Comparison of ENCODE assay signal across 9 cellular contexts in genomic region chr17:10772425-10773380, GRCh38. TPM values are rescaled to one million over a fixed set of nuclear protein-coding genes. Genes with fewer than 3 reads are reported as not detected.
DNase-seq lines count a peak whose midpoint lies in the region; ATAC-seq, FAIRE-seq and TF ChIP-seq lines count a peak whose summit lies in the region.
"Had no signal": no experiment of that assay in that cellular context is flagged by ENCODE, and none has a peak within 500 bp of the region (broad histone marks: within the 10 kb centered on the region; RNA-seq: fewer than 3 reads in every experiment).

No MANE protein-coding gene starts in this region.

- no peak overlapping the region for H3K4me2 ChIP-seq in HCT116 (ENCODE audit: low read length)
- H3K4me2 ChIP-seq in SU-DHL-6 (ENCODE audit: low read depth, low read length, poor library complexity, severe bottlenecking) = no peak overlapping the region

- POLR2A ChIA-PET in HCT116 (lab: Charles Lee) = no interaction called here

- no peak overlapping the region for H3K27ac Mint-ChIP-seq in endothelial cell (ENCODE audit: unreplicated experiment)

- H3K4me3 ChIP-seq in HCT116 (replicated peaks in 1 of 2; ENCODE audit: low read depth in 1 of 2, low read length in 2 of 2) (no peak overlapping the region), SU-DHL-6 (ENCODE audit: insufficient read depth, low read length, poor library complexity, severe bottlenecking) (no peak overlapping the region), psoas muscle (no peak overlapping the region)
- H3K4me3 ChIP-seq: HAP-1 had no signal

- H3K9me2 ChIP-seq in HCT116 (ENCODE audit: insufficient read depth) (no peaks in the 10 kb centered on the region), SU-DHL-6 (replicated peaks; ENCODE audit: insufficient read depth, low read length) (no peaks in the 10 kb centered on the region)

- H3F3A ChIP-seq in SU-DHL-6 (ENCODE audit: insufficient read depth) = no peaks in the 10 kb centered on the region

- DNase-seq in AML-193 (lab: John Stamatoyannopoulos, UW) (peak; percentile 21 to 28), HCT116 (ENCODE audit: low read depth, low spot score) (peak; percentile 26), endothelial cell (ENCODE audit: low spot score) (peak; percentile 47), psoas muscle (no peak), frontal cortex (ENCODE audit: low spot score in 2 of 2) (no peak)

- H3K9ac ChIP-seq in HCT116 (ENCODE audit: low read length) (no peak overlapping the region), SU-DHL-6 (ENCODE audit: low read length) (no peak overlapping the region)

- no TSS peak for BruUV-seq in HCT116 (replicated peaks; lab: Mats Ljungman, UMichigan)

- H4K20me1 ChIP-seq in HCT116 (ENCODE audit: insufficient read depth) (no peaks in the 10 kb centered on the region), SU-DHL-6 (ENCODE audit: low read depth, low read length) (no peaks in the 10 kb centered on the region)

- TF ChIP-seq CTCF in HCT116 (IDR thresholded peaks at IDR 0.05 in 2 of 3, conservative IDR thresholded peaks at IDR 0.05 in 1 of 3; ENCODE audit: borderline replicate concordance in 1 of 3, insufficient read depth in 1 of 3, low read depth in 2 of 3, low read length in 2 of 3) (peak; percentile 26 to 98 (median 93); a peak in 5 of 6 replicates), SU-DHL-6 (IDR thresholded peaks at IDR 0.05; ENCODE audit: insufficient read depth, low read length, poor library complexity, severe bottlenecking) (peak; percentile 75), endothelial cell (IDR thresholded peaks at IDR 0.05; ENCODE audit: unreplicated experiment) (peak; percentile 98), psoas muscle (IDR thresholded peaks at IDR 0.05) (peak; percentile 50)

- H3K4me1 Mint-ChIP-seq in endothelial cell (ENCODE audit: unreplicated experiment) = no peaks in the 10 kb centered on the region

- intact Hi-C loops in HCT116 (cut with micrococcal nuclease) (loop anchor here (2.0 kb wide), 1 partner anchor 72 kb away; no protein-coding TSS in a partner anchor), psoas muscle (cut with DNase I) (no loop called here)

- peak; percentile 54 for TF ChIP-seq RAD21 in HCT116 (IDR thresholded peaks at IDR 0.05; ENCODE audit: low read depth)

- H3K27me3 Mint-ChIP-seq in endothelial cell (ENCODE audit: unreplicated experiment) = peaks cover 3% of the 10 kb centered on the region

- FAIRE-seq in frontal cortex (lab: Jason Lieb, UNC) = no peak

- H3K79me2 ChIP-seq in HCT116 (ENCODE audit: insufficient read depth, low read length) (no peaks in the 10 kb centered on the region), SU-DHL-6 (ENCODE audit: insufficient read depth, low read length) (no peaks in the 10 kb centered on the region)

- CTCF ChIA-PET in HCT116 (lab: Charles Lee) = interaction anchor here (0.7 to 1.6 kb wide), 3 partner anchors 9 to 72 kb away, joined by 3 to 5 read pairs (median 3); no protein-coding TSS in a partner anchor

- 42 to 48% (median 43%) methylated on average over 9 of the region's 9 CpGs for WGBS in psoas muscle, 3 donors

- H3K36me3 ChIP-seq in HCT116 (ENCODE audit: control insufficient read depth in 1 of 2, insufficient read depth in 2 of 2, low read length in 2 of 2) (no peaks in the 10 kb centered on the region), SU-DHL-6 (ENCODE audit: low read length) (no peaks in the 10 kb centered on the region), psoas muscle (ENCODE audit: insufficient read depth in 1 of 2, low read depth in 1 of 2) (no peaks in the 10 kb centered on the region)
- H3K36me3 ChIP-seq: HAP-1 had no signal

- no peak overlapping the region for H3K4me3 Mint-ChIP-seq in endothelial cell (ENCODE audit: unreplicated experiment)

- no peak overlapping the region for H3K27ac ChIP-seq in HCT116 (ENCODE audit: low read depth, low read length)
- no peak overlapping the region for H3K27ac ChIP-seq in SU-DHL-6 (ENCODE audit: low read depth, low read length)
- no peak overlapping the region for H3K27ac ChIP-seq in psoas muscle

- H3K4me1 ChIP-seq in HCT116 (ENCODE audit: control insufficient read depth in 1 of 2, insufficient read depth in 2 of 2, low read length in 2 of 2) (no peaks in the 10 kb centered on the region), psoas muscle (no peaks in the 10 kb centered on the region)
- H3K4me1 ChIP-seq: HAP-1 had no signal

- H2AFZ ChIP-seq in HCT116 (ENCODE audit: low read depth, low read length, poor library complexity, severe bottlenecking) = no peak overlapping the region
- no peak overlapping the region for H2AFZ ChIP-seq in SU-DHL-6 (ENCODE audit: low read depth, low read length, severe bottlenecking)

- H3K9me3 ChIP-seq in HCT116 (ENCODE audit: control insufficient read depth in 1 of 2, insufficient read depth in 1 of 2, low read depth in 1 of 2, low read length in 2 of 2) (peaks cover 0 to 4% of the 10 kb centered on the region in 2 experiments; a peak in 2 of 4 replicates), SU-DHL-6 (ENCODE audit: insufficient read depth, low read length) (no peaks in the 10 kb centered on the region), psoas muscle (no peaks in the 10 kb centered on the region)

- ATAC-seq in HCT116 = peak; percentile 47
- no peak for ATAC-seq in psoas muscle
- ATAC-seq in GM19035 (IDR thresholded peaks at IDR 0.05; ENCODE audit: unreplicated experiment) = no peak
- no peak for ATAC-seq in HG02763 (IDR thresholded peaks at IDR 0.05; ENCODE audit: unreplicated experiment)

- H3K36me3 Mint-ChIP-seq in endothelial cell (ENCODE audit: low read depth, unreplicated experiment) = no peaks in the 10 kb centered on the region

- H3K9me3 Mint-ChIP-seq in endothelial cell (ENCODE audit: unreplicated experiment) = no peaks in the 10 kb centered on the region

- RAD21 ChIA-PET in HCT116 (lab: Charles Lee; ENCODE audit: low non-redundant PET in 1 of 2, low total read pairs in 2 of 2, uncharacterized antibody in 2 of 2, unreplicated experiment in 2 of 2) = interaction anchor here in 1 of 2 experiments (1.2 kb wide), 1 partner anchor 73 kb away, joined by 3 read pairs; no protein-coding TSS in a partner anchor

- no peak for TF ChIP-seq POLR2A in HCT116 (IDR thresholded peaks at IDR 0.05; ENCODE audit: borderline replicate concordance, extremely low read depth, insufficient read depth, insufficient read length)

- H3K27me3 ChIP-seq in HCT116 (ENCODE audit: insufficient read depth, low read length) (no peaks in the 10 kb centered on the region), SU-DHL-6 (ENCODE audit: low read length) (no peaks in the 10 kb centered on the region), psoas muscle (ENCODE audit: insufficient read depth in 3 of 3, low read length in 2 of 3) (no peaks in the 10 kb centered on the region)

TF ChIP-seq in HCT116, 20 proteins besides CTCF, POLR2A, EP300 and RAD21:
- TF ChIP-seq ELF1 (IDR thresholded peaks at IDR 0.05; ENCODE audit: borderline replicate concordance, low read depth) = no peak
- TF ChIP-seq, protein P1, sequence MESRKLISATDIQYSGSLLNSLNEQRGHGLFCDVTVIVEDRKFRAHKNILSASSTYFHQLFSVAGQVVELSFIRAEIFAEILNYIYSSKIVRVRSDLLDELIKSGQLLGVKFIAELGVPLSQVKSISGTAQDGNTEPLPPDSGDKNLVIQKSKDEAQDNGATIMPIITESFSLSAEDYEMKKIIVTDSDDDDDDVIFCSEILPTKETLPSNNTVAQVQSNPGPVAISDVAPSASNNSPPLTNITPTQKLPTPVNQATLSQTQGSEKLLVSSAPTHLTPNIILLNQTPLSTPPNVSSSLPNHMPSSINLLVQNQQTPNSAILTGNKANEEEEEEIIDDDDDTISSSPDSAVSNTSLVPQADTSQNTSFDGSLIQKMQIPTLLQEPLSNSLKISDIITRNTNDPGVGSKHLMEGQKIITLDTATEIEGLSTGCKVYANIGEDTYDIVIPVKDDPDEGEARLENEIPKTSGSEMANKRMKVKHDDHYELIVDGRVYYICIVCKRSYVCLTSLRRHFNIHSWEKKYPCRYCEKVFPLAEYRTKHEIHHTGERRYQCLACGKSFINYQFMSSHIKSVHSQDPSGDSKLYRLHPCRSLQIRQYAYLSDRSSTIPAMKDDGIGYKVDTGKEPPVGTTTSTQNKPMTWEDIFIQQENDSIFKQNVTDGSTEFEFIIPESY (IDR thresholded peaks at IDR 0.05; ENCODE audit: extremely low read depth, insufficient replicate concordance, low read length) = no peak
- TF ChIP-seq, protein P2, sequence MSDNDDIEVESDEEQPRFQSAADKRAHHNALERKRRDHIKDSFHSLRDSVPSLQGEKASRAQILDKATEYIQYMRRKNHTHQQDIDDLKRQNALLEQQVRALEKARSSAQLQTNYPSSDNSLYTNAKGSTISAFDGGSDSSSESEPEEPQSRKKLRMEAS (IDR thresholded peaks at IDR 0.05) = no peak

RNA-seq across cellular contexts. Expression of gene TMEM238L, which starts 31.2 kb away (rescaled TPM):
- not detected for total RNA-seq in HCT116 (2021; ENCODE audit: unreplicated experiment)
- not detected in 2 replicates for polyA plus RNA-seq in HCT116 (2012)
- not detected for total RNA-seq in endothelial cell (ENCODE audit: unreplicated experiment)
- not detected for total RNA-seq in psoas muscle
- polyA plus RNA-seq in psoas muscle = under 1 TPM in 2 of 3 donors, not detected in 1; 0.03 to 0.07 TPM
- not detected for total RNA-seq in frontal cortex

RNA-seq across cellular contexts. Expression of gene TMEM220, which starts 42.9 kb away (rescaled TPM):
- not detected for total RNA-seq in HCT116 (2021; ENCODE audit: unreplicated experiment)
- polyA plus RNA-seq in HCT116 (2012) = 0.07 and 0.08 TPM in 2 replicates
- total RNA-seq in endothelial cell (ENCODE audit: unreplicated experiment) = 2.3 TPM
- 1 to 10 TPM; 4.2 to 8.9 (median 6.5) TPM for total RNA-seq in psoas muscle
- 1 to 10 TPM; 3.4 to 4.9 (median 3.6) TPM for polyA plus RNA-seq in psoas muscle
- 1.2 TPM for total RNA-seq in frontal cortex

Comparison
In these comparisons a context has a peak if more than half of its experiments do, and no peak if none do; other contexts are left out.
1. DNase-seq: peak in AML-193 (2 of 2), HCT116 (single experiment) and endothelial cell (single experiment); none in psoas muscle (0 of 2) and frontal cortex (0 of 2).
2. Peak in every context shown above with its lines, with median percentiles within 50 percentile points of each other: CTCF ChIP-seq.